ENCODE assay signal across 11 cellular contexts in the genomic region with DNA sequence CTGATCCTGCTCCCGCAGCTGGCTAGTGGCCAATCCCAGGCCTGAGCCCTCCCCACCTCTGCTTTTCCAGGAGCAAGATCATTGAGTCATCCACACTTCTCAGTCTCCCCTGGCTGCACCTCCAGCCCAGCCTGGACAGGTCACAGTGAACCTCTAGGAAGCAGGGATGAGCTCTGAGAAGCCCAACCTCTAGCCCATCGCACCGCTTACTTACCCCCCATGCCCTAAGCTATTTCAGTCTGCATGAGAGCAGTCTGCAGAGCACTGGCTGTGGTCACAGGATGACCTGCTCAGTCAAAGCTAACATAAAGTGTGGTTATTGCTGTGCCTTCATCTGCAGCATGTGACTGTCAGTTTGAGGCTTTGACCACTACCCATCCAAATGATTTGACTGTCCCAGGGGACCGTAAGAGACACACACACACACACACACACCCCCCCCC.
A peak's percentile ranks its signal among the peaks of the same experiment; 100 is the strongest.
DNase-seq lines count a peak whose midpoint lies in the region; ATAC-seq and TF ChIP-seq lines count a peak whose summit lies in the region.
"Had no signal": no experiment of that assay in that cellular context is flagged by ENCODE, and none has a peak within 500 bp of the region (broad histone marks: within the 10 kb centered on the region; RNA-seq: fewer than 3 reads in every experiment).

No MANE protein-coding gene starts in this region.

- DNase-seq in astrocyte of the hippocampus (ENCODE audit: low read depth, low spot score), result peak; percentile 39
- DNase-seq in pons (ENCODE audit: low spot score), result no peak
- DNase-seq in tibial nerve (ENCODE audit: low spot score in 2 of 2), result no peak
- no peak for DNase-seq in GF-D8 (lab: John Stamatoyannopoulos, UW)
- no peak for DNase-seq in Karpas-422
- DNase-seq: activated T-cell treated with anti-CD3 and anti-CD28 coated beads, Interleukin-2, amount 50 U/mL, for 72 hours; Calu3; NCI-H524 had no signal

- H3K9ac ChIP-seq in rectal smooth muscle tissue (ENCODE audit: low read length) (no peak overlapping the region), Karpas-422 (ENCODE audit: low read length) (no peak overlapping the region)

- peak; percentile 85 for ATAC-seq in GM18520 (IDR thresholded peaks at IDR 0.05; ENCODE audit: unreplicated experiment)
- peak; percentile 52 for ATAC-seq in HG02763 (IDR thresholded peaks at IDR 0.05; ENCODE audit: unreplicated experiment)
- ATAC-seq: activated T-cell treated with anti-CD3 and anti-CD28 coated beads, Interleukin-2, amount 50 U/mL, for 72 hours had no signal

- H3K9me3 ChIP-seq in tibial nerve, result no peaks in the 10 kb centered on the region
- no peaks in the 10 kb centered on the region for H3K9me3 ChIP-seq in Karpas-422 (ENCODE audit: low read length)

- TF ChIP-seq EP300 in tibial nerve (IDR thresholded peaks at IDR 0.05), result no peak

- H3K9me2 ChIP-seq in Karpas-422 (replicated peaks; ENCODE audit: insufficient read depth, low read length), result no peaks in the 10 kb centered on the region

- H3K36me3 ChIP-seq in rectal smooth muscle tissue (ENCODE audit: control insufficient read depth, insufficient read depth, low read length), result peaks cover 20% of the 10 kb centered on the region
- peaks cover 0 to 16% (median 0%) of the 10 kb centered on the region in 3 donors for H3K36me3 ChIP-seq in tibial nerve
- H3K36me3 ChIP-seq in Karpas-422 (ENCODE audit: insufficient read depth, low read length), result no peaks in the 10 kb centered on the region

- no peak for TF ChIP-seq CTCF in tibial nerve (IDR thresholded peaks at IDR 0.05)

- H3K79me2 ChIP-seq in Karpas-422 (ENCODE audit: low read length), result no peaks in the 10 kb centered on the region

- no peak overlapping the region for H3K4me3 ChIP-seq in rectal smooth muscle tissue (ENCODE audit: low read length)
- no peak overlapping the region for H3K4me3 ChIP-seq in tibial nerve
- no peak overlapping the region for H3K4me3 ChIP-seq in Karpas-422 (ENCODE audit: low read length)

- no peak overlapping the region for H2AFZ ChIP-seq in Karpas-422 (ENCODE audit: low read length)

- no peak for TF ChIP-seq POLR2A in tibial nerve (IDR thresholded peaks at IDR 0.05)

- no peak overlapping the region for H3K4me2 ChIP-seq in Karpas-422 (ENCODE audit: low read depth, low read length, poor library complexity, severe bottlenecking)

- H3K27me3 ChIP-seq in rectal smooth muscle tissue (ENCODE audit: control insufficient read depth, insufficient read depth, low read length) (no peaks in the 10 kb centered on the region), tibial nerve (no peaks in the 10 kb centered on the region), Karpas-422 (ENCODE audit: low read length) (no peaks in the 10 kb centered on the region)

- peak overlapping the region; percentile 78 for H3K27ac ChIP-seq in rectal smooth muscle tissue (ENCODE audit: low read depth, low read length)
- H3K27ac ChIP-seq in tibial nerve, result peak overlapping the region in 1 of 4 donors; percentile 75
- H3K27ac ChIP-seq in Karpas-422 (ENCODE audit: low read length), result no peak overlapping the region

- no peaks in the 10 kb centered on the region for H4K20me1 ChIP-seq in Karpas-422 (ENCODE audit: insufficient read depth, low read depth, low read length)

- H3K4me1 ChIP-seq in rectal smooth muscle tissue (ENCODE audit: control insufficient read depth, insufficient read depth, low read length) (peaks cover 48% of the 10 kb centered on the region), tibial nerve (peaks cover 0 to 74% (median 15%) of the 10 kb centered on the region in 4 donors), Karpas-422 (ENCODE audit: low read length) (no peaks in the 10 kb centered on the region)

- WGBS in tibial nerve, 2 donors, result 68 to 84% methylated on average over 4 of the region's 4 CpGs
